Comparison of ENCODE assay signal across 1 cellular context in the genomic region with DNA sequence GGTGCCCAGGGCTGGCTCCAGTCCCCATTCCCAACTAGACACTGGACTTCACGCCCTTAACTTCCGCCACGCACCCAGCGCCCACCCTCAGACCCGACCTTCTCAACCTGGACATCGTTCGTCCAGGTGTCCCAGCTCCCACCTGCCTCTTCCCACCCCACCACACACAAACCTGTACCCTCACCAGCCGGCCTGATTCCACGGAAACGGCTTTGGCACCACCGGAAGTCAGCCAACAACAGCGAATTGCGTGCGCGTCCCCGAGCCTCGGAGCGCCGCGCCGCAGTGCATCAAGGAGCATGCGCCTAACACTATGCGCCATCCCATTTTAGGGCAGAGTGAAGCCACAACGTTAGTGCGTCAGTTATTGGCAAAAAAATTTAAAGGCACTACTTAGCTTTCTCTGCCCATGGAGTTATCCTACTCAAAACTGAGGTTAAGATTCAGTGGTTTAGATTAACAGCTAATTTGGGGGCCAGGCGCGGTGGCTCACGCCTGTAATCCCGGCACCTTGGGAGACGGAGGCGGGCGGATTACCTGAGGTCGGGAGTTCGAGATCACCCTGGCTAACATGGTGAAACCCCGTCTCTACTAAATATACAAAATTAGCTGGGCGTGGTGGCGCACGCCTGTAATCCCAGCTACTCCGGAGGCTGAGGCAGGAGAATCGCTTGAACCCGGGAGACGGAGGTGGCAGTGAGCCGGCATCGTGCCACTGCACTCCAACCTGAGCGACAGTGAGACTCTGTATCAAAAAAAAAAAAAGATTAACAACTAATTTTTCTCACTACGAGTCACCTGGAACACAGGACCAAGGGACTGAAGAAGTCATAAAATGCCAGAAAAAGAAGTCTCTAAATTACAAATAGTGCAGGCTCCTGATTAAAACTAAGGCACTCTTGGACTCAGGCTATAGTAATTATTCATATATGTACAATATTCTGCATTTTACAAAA.
A peak's percentile ranks its signal among the peaks of the same experiment; 100 is the strongest.
TF ChIP-seq lines count a peak whose summit lies in the region.

A gene with protein sequence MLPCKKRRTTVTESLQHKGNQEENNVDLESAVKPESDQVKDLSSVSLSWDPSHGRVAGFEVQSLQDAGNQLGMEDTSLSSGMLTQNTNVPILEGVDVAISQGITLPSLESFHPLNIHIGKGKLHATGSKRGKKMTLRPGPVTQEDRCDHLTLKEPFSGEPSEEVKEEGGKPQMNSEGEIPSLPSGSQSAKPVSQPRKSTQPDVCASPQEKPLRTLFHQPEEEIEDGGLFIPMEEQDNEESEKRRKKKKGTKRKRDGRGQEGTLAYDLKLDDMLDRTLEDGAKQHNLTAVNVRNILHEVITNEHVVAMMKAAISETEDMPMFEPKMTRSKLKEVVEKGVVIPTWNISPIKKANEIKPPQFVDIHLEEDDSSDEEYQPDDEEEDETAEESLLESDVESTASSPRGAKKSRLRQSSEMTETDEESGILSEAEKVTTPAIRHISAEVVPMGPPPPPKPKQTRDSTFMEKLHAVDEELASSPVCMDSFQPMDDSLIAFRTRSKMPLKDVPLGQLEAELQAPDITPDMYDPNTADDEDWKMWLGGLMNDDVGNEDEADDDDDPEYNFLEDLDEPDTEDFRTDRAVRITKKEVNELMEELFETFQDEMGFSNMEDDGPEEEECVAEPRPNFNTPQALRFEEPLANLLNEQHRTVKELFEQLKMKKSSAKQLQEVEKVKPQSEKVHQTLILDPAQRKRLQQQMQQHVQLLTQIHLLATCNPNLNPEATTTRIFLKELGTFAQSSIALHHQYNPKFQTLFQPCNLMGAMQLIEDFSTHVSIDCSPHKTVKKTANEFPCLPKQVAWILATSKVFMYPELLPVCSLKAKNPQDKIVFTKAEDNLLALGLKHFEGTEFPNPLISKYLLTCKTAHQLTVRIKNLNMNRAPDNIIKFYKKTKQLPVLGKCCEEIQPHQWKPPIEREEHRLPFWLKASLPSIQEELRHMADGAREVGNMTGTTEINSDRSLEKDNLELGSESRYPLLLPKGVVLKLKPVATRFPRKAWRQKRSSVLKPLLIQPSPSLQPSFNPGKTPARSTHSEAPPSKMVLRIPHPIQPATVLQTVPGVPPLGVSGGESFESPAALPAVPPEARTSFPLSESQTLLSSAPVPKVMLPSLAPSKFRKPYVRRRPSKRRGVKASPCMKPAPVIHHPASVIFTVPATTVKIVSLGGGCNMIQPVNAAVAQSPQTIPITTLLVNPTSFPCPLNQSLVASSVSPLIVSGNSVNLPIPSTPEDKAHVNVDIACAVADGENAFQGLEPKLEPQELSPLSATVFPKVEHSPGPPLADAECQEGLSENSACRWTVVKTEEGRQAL (N-terminal part only) (minus strand): TSS at position 240 of the 956 bp plus-strand sequence. CDS start 3,434 bp downstream, outside the sequence.

TF ChIP-seq in HepG2, 621 proteins besides CTCF, POLR2A, EP300 and RAD21 (continued from another document and continues in another):
- TF ChIP-seq, protein P1, sequence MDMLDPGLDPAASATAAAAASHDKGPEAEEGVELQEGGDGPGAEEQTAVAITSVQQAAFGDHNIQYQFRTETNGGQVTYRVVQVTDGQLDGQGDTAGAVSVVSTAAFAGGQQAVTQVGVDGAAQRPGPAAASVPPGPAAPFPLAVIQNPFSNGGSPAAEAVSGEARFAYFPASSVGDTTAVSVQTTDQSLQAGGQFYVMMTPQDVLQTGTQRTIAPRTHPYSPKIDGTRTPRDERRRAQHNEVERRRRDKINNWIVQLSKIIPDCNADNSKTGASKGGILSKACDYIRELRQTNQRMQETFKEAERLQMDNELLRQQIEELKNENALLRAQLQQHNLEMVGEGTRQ (IDR thresholded peaks at IDR 0.05; ENCODE audit: low read depth, low read length) = no peak
- TF ChIP-seq, protein P1 (CRISPR knock-in tag; IDR thresholded peaks at IDR 0.05; ENCODE audit: borderline replicate concordance) = no peak
- no peak for TF ChIP-seq ZNF138 (CRISPR knock-in tag; IDR thresholded peaks at IDR 0.05; ENCODE audit: low read depth)
- TF ChIP-seq, protein P2, sequence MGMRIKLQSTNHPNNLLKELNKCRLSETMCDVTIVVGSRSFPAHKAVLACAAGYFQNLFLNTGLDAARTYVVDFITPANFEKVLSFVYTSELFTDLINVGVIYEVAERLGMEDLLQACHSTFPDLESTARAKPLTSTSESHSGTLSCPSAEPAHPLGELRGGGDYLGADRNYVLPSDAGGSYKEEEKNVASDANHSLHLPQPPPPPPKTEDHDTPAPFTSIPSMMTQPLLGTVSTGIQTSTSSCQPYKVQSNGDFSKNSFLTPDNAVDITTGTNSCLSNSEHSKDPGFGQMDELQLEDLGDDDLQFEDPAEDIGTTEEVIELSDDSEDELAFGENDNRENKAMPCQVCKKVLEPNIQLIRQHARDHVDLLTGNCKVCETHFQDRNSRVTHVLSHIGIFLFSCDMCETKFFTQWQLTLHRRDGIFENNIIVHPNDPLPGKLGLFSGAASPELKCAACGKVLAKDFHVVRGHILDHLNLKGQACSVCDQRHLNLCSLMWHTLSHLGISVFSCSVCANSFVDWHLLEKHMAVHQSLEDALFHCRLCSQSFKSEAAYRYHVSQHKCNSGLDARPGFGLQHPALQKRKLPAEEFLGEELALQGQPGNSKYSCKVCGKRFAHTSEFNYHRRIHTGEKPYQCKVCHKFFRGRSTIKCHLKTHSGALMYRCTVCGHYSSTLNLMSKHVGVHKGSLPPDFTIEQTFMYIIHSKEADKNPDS (CRISPR knock-in tag; IDR thresholded peaks at IDR 0.05) = no peak
- TF ChIP-seq ZBTB38 (CRISPR knock-in tag; IDR thresholded peaks at IDR 0.05) = peak; percentile 59; the same call in 1 of the 2 replicates
- no peak for TF ChIP-seq ZEB1 (IDR thresholded peaks at IDR 0.05; ENCODE audit: insufficient replicate concordance, low read depth)
- TF ChIP-seq NFIB (CRISPR knock-in tag; IDR thresholded peaks at IDR 0.05; ENCODE audit: borderline replicate concordance) = no peak
- no peak for TF ChIP-seq NFE2L1 (CRISPR knock-in tag; IDR thresholded peaks at IDR 0.05; ENCODE audit: borderline replicate concordance)
- TF ChIP-seq ZNF782 (CRISPR knock-in tag; IDR thresholded peaks at IDR 0.05; ENCODE audit: borderline replicate concordance) = no peak; the same call in 1 of the 2 replicates
- TF ChIP-seq ZFP36L1 (CRISPR knock-in tag; IDR thresholded peaks at IDR 0.05) = no peak
- TF ChIP-seq EED (CRISPR knock-in tag; IDR thresholded peaks at IDR 0.05) = no peak
- peak; percentile 85 for TF ChIP-seq FOSL2 (CRISPR knock-in tag; IDR thresholded peaks at IDR 0.05)
- no peak; the same call in 1 of the 2 replicates for TF ChIP-seq RXRA (CRISPR knock-in tag; IDR thresholded peaks at IDR 0.05)
- peak; percentile 68; the same call in 1 of the 2 replicates for TF ChIP-seq ZNF33A (CRISPR knock-in tag; IDR thresholded peaks at IDR 0.05; ENCODE audit: borderline replicate concordance)
- TF ChIP-seq NR2F2 (IDR thresholded peaks at IDR 0.05; ENCODE audit: borderline replicate concordance, low read depth) = no peak
- TF ChIP-seq ZNF230 (CRISPR knock-in tag; IDR thresholded peaks at IDR 0.05) = no peak
- TF ChIP-seq ZNF7 (CRISPR knock-in tag; IDR thresholded peaks at IDR 0.05) = no peak
- no peak for TF ChIP-seq ZNF253 (CRISPR knock-in tag; IDR thresholded peaks at IDR 0.05; ENCODE audit: borderline replicate concordance)
- TF ChIP-seq, protein P3, sequence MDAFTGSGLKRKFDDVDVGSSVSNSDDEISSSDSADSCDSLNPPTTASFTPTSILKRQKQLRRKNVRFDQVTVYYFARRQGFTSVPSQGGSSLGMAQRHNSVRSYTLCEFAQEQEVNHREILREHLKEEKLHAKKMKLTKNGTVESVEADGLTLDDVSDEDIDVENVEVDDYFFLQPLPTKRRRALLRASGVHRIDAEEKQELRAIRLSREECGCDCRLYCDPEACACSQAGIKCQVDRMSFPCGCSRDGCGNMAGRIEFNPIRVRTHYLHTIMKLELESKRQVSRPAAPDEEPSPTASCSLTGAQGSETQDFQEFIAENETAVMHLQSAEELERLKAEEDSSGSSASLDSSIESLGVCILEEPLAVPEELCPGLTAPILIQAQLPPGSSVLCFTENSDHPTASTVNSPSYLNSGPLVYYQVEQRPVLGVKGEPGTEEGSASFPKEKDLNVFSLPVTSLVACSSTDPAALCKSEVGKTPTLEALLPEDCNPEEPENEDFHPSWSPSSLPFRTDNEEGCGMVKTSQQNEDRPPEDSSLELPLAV (CRISPR knock-in tag; conservative IDR thresholded peaks at IDR 0.05; ENCODE audit: low read depth) = no peak
- TF ChIP-seq, protein P4, sequence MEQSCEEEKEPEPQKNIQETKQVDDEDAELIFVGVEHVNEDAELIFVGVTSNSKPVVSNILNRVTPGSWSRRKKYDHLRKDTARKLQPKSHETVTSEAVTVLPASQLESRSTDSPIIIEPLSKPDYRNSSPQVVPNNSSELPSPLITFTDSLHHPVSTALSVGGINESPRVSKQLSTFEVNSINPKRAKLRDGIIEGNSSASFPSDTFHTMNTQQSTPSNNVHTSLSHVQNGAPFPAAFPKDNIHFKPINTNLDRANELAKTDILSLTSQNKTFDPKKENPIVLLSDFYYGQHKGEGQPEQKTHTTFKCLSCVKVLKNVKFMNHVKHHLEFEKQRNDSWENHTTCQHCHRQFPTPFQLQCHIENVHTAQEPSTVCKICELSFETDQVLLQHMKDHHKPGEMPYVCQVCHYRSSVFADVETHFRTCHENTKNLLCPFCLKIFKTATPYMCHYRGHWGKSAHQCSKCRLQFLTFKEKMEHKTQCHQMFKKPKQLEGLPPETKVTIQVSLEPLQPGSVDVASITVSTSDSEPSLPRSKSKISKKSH (CRISPR knock-in tag; IDR thresholded peaks at IDR 0.05; ENCODE audit: borderline replicate concordance) = no peak
- TF ChIP-seq ZNF468 (CRISPR knock-in tag; IDR thresholded peaks at IDR 0.05) = no peak
- no peak for TF ChIP-seq HNRNPUL1 (IDR thresholded peaks at IDR 0.05; ENCODE audit: low read depth, low read length)
- TF ChIP-seq FOXP1 (IDR thresholded peaks at IDR 0.05) = no peak
- TF ChIP-seq FOXP1 (CRISPR knock-in tag; IDR thresholded peaks at IDR 0.05) = no peak
- TF ChIP-seq, protein P5, sequence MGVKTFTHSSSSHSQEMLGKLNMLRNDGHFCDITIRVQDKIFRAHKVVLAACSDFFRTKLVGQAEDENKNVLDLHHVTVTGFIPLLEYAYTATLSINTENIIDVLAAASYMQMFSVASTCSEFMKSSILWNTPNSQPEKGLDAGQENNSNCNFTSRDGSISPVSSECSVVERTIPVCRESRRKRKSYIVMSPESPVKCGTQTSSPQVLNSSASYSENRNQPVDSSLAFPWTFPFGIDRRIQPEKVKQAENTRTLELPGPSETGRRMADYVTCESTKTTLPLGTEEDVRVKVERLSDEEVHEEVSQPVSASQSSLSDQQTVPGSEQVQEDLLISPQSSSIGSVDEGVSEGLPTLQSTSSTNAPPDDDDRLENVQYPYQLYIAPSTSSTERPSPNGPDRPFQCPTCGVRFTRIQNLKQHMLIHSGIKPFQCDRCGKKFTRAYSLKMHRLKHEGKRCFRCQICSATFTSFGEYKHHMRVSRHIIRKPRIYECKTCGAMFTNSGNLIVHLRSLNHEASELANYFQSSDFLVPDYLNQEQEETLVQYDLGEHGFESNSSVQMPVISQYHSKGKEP (CRISPR knock-in tag; IDR thresholded peaks at IDR 0.05) = peak; percentile 79; the same call in 1 of the 2 replicates
- TF ChIP-seq, protein P6, sequence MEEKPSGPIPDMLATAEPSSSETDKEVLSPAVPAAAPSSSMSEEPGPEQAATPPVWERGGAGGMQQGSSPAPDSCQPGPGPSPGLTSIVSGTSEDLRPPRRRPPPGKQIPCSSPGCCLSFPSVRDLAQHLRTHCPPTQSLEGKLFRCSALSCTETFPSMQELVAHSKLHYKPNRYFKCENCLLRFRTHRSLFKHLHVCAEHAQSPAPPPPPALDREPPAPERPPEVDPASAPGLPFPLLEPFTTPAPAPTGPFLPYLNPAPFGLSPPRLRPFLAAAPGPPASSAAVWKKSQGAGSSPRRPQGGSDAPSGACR (CRISPR knock-in tag; IDR thresholded peaks at IDR 0.05) = peak; percentile 28; the same call in 1 of the 2 replicates
- no peak for TF ChIP-seq ISX (CRISPR knock-in tag; conservative IDR thresholded peaks at IDR 0.05)
- peak; percentile 92 for TF ChIP-seq KAT8 (CRISPR knock-in tag; IDR thresholded peaks at IDR 0.05)
- TF ChIP-seq, protein P7, sequence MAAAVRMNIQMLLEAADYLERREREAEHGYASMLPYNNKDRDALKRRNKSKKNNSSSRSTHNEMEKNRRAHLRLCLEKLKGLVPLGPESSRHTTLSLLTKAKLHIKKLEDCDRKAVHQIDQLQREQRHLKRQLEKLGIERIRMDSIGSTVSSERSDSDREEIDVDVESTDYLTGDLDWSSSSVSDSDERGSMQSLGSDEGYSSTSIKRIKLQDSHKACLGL (CRISPR knock-in tag; IDR thresholded peaks at IDR 0.05) = no peak
- TF ChIP-seq NRL (CRISPR knock-in tag; IDR thresholded peaks at IDR 0.05; ENCODE audit: borderline replicate concordance) = peak; percentile 74
- TF ChIP-seq, protein P8, sequence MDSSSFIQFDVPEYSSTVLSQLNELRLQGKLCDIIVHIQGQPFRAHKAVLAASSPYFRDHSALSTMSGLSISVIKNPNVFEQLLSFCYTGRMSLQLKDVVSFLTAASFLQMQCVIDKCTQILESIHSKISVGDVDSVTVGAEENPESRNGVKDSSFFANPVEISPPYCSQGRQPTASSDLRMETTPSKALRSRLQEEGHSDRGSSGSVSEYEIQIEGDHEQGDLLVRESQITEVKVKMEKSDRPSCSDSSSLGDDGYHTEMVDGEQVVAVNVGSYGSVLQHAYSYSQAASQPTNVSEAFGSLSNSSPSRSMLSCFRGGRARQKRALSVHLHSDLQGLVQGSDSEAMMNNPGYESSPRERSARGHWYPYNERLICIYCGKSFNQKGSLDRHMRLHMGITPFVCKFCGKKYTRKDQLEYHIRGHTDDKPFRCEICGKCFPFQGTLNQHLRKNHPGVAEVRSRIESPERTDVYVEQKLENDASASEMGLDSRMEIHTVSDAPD (CRISPR knock-in tag; IDR thresholded peaks at IDR 0.05) = no peak
- peak; percentile 53; the same call in 1 of the 2 replicates for TF ChIP-seq GATA4 (IDR thresholded peaks at IDR 0.05; ENCODE audit: borderline replicate concordance, low read depth)
- TF ChIP-seq, protein P9, sequence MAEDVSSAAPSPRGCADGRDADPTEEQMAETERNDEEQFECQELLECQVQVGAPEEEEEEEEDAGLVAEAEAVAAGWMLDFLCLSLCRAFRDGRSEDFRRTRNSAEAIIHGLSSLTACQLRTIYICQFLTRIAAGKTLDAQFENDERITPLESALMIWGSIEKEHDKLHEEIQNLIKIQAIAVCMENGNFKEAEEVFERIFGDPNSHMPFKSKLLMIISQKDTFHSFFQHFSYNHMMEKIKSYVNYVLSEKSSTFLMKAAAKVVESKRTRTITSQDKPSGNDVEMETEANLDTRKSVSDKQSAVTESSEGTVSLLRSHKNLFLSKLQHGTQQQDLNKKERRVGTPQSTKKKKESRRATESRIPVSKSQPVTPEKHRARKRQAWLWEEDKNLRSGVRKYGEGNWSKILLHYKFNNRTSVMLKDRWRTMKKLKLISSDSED (CRISPR knock-in tag; IDR thresholded peaks at IDR 0.05) = no peak
- TF ChIP-seq JUND (CRISPR knock-in tag; IDR thresholded peaks at IDR 0.05) = peak; percentile 47; the same call in 1 of the 2 replicates
